Comparison of ENCODE assay signal across 8 cellular contexts in genomic region chr7:66996444-66997191, GRCh38. TPM values are rescaled to one million over a fixed set of nuclear protein-coding genes. Genes with fewer than 3 reads are reported as not detected.
A peak's percentile ranks its signal among the peaks of the same experiment; 100 is the strongest.
DNase-seq lines count a peak whose midpoint lies in the region; ATAC-seq and TF ChIP-seq lines count a peak whose summit lies in the region.
"Not testable (repeated sequence)": the region's sequence is repeated elsewhere in the genome, so short reads cannot be mapped to it uniquely, and the experiment has no call there.

Gene TYW1 (plus strand): TSS chr7:66996833. CDS start chr7:66996979, 146 bp downstream.

- peaks cover 25% of the 10 kb centered on the region for H3K36me3 ChIP-seq in DOHH2 (ENCODE audit: control insufficient read depth, low read length)
- H3K36me3 ChIP-seq in fibroblast of lung (ENCODE audit: control insufficient read depth, insufficient read depth, low read length), result not testable (repeated sequence)
- peaks cover 0 to 39% (median 3%) of the 10 kb centered on the region in 3 experiments for H3K36me3 ChIP-seq in naive thymus-derived CD4-positive, alpha-beta T cell (ENCODE audit: control insufficient read depth in 2 of 3, insufficient read depth in 3 of 3, low read length in 3 of 3)

- peaks cover 77% of the 10 kb centered on the region for H3K36me3 Mint-ChIP-seq in activated T-helper 17 cell treated with anti-CD3 and anti-CD28 coated beads, Interleukin-2, amount 50 U/mL, for 72 hours (ENCODE audit: low read depth)
- peaks cover 4 to 17% (median 16%) of the 10 kb centered on the region in 5 donors for H3K36me3 Mint-ChIP-seq in naive thymus-derived CD4-positive, alpha-beta T cell
- H3K36me3 Mint-ChIP-seq in stimulated activated naive B cell treated with anti-CD40 and anti-IgM and Interleukin-4, amounts not matched to agents 10 μg/mL and 1 μg/mL and 100 μg/mL, for 72 hours, result peaks cover 12 to 19% of the 10 kb centered on the region in 2 donors

- peak within 1 kb of the TSS; percentile 53 for H3K27ac ChIP-seq in DOHH2 (ENCODE audit: low read depth, low read length)
- H3K27ac ChIP-seq in RWPE1, result peak within 1 kb of the TSS; percentile 95
- H3K27ac ChIP-seq in fibroblast of lung (ENCODE audit: insufficient read depth, low read length), result peak within 1 kb of the TSS; percentile 65
- H3K27ac ChIP-seq in naive thymus-derived CD4-positive, alpha-beta T cell (ENCODE audit: low read depth, low read length), result peak within 1 kb of the TSS; percentile 82

- POLR2A ChIA-PET in RWPE1 (lab: Yijun Ruan, JAX; ENCODE audit: low non-redundant PET), result interaction anchor here (0.6 kb wide), 1 partner anchor 1088 kb away, joined by 7 read pairs; no protein-coding TSS in a partner anchor
- POLR2A ChIA-PET in naive thymus-derived CD4-positive, alpha-beta T cell (lab: Charles Lee), result interaction anchor here (0.7 to 3.6 kb wide), 9 partner anchors 10 to 1247 kb away, joined by 3 to 34 read pairs (median 3); partner anchors contain the start of genes RABGEF1 and TMEM248

- peak within 1 kb of the TSS; percentile 90 for H3K27ac Mint-ChIP-seq in activated T-helper 17 cell treated with anti-CD3 and anti-CD28 coated beads, Interleukin-2, amount 50 U/mL, for 72 hours
- peak within 1 kb of the TSS; percentile 96 to 100 (median 99) for H3K27ac Mint-ChIP-seq in naive thymus-derived CD4-positive, alpha-beta T cell
- H3K27ac Mint-ChIP-seq in stimulated activated naive B cell treated with anti-CD40 and anti-IgM and Interleukin-4, amounts not matched to agents 10 μg/mL and 1 μg/mL and 100 μg/mL, for 72 hours, result peak within 1 kb of the TSS; percentile 99

- H3K4me3 Mint-ChIP-seq in activated T-helper 17 cell treated with anti-CD3 and anti-CD28 coated beads, Interleukin-2, amount 50 U/mL, for 72 hours, result peak within 1 kb of the TSS; percentile 84
- peak within 1 kb of the TSS; percentile 90 to 100 (median 99) for H3K4me3 Mint-ChIP-seq in naive thymus-derived CD4-positive, alpha-beta T cell
- peak within 1 kb of the TSS; percentile 98 to 100 for H3K4me3 Mint-ChIP-seq in stimulated activated naive B cell treated with anti-CD40 and anti-IgM and Interleukin-4, amounts not matched to agents 10 μg/mL and 1 μg/mL and 100 μg/mL, for 72 hours

- H3K4me3 ChIP-seq in DOHH2 (ENCODE audit: low read length), result peak within 1 kb of the TSS; percentile 74
- peak within 1 kb of the TSS; percentile 84 for H3K4me3 ChIP-seq in LNCaP clone FGC (ENCODE audit: low read depth, low read length)
- peak within 1 kb of the TSS; percentile 72 to 86 (median 78) for H3K4me3 ChIP-seq in fibroblast of lung (replicated peaks in 1 of 4; ENCODE audit: control extremely low read depth in 1 of 4, insufficient read depth in 1 of 4, low read depth in 3 of 4, low read length in 4 of 4)
- H3K4me3 ChIP-seq in naive thymus-derived CD4-positive, alpha-beta T cell (ENCODE audit: low read length), result peak within 1 kb of the TSS; percentile 89

- H3K9me3 ChIP-seq in DOHH2 (ENCODE audit: control insufficient read depth, insufficient read depth, low read length); fibroblast of lung (ENCODE audit: control insufficient read depth, insufficient read depth, low read depth, low read length); naive thymus-derived CD4-positive, alpha-beta T cell (ENCODE audit: control insufficient read depth in 2 of 3, low read length in 3 of 3): not testable (repeated sequence)

- not testable (repeated sequence) for H3K9me2 ChIP-seq in DOHH2 (replicated peaks; ENCODE audit: control insufficient read depth, low read length)

- ATAC-seq in activated T-helper 17 cell treated with anti-CD3 and anti-CD28 coated beads, Interleukin-2, amount 50 U/mL, for 72 hours (replicated peaks), result peak; percentile 92
- peak; percentile 89 for ATAC-seq in naive thymus-derived CD4-positive, alpha-beta T cell
- ATAC-seq in stimulated activated naive B cell treated with anti-CD40 and anti-IgM and Interleukin-4, amounts not matched to agents 10 μg/mL and 1 μg/mL and 100 μg/mL, for 72 hours (replicated peaks), result peak; percentile 89

- peak within 1 kb of the TSS; percentile 69 for H3K9ac ChIP-seq in fibroblast of lung (ENCODE audit: insufficient read depth, low read length)

- H3F3A ChIP-seq in DOHH2 (ENCODE audit: control insufficient read depth, insufficient read depth), result not testable (repeated sequence)

- H3K9me3 Mint-ChIP-seq in activated T-helper 17 cell treated with anti-CD3 and anti-CD28 coated beads, Interleukin-2, amount 50 U/mL, for 72 hours; naive thymus-derived CD4-positive, alpha-beta T cell; stimulated activated naive B cell treated with anti-CD40 and anti-IgM and Interleukin-4, amounts not matched to agents 10 μg/mL and 1 μg/mL and 100 μg/mL, for 72 hours: not testable (repeated sequence)

- not testable (repeated sequence) for TF ChIP-seq CTCF in DOHH2 (IDR thresholded peaks at IDR 0.05; ENCODE audit: low read depth, low read length, poor library complexity, severe bottlenecking); LNCaP clone FGC (IDR thresholded peaks at IDR 0.05; ENCODE audit: control insufficient read depth, extremely low read depth, insufficient read depth); RWPE1 (conservative IDR thresholded peaks at IDR 0.05; ENCODE audit: low read depth); fibroblast of lung (conservative IDR thresholded peaks at IDR 0.05 in 1 of 2, IDR thresholded peaks at IDR 0.05 in 1 of 2; ENCODE audit: low read depth in 1 of 2, low read length in 2 of 2)

- H2AFZ ChIP-seq in fibroblast of lung (ENCODE audit: low read length), result peak within 1 kb of the TSS; percentile 85

- H3K27me3 Mint-ChIP-seq in activated T-helper 17 cell treated with anti-CD3 and anti-CD28 coated beads, Interleukin-2, amount 50 U/mL, for 72 hours; naive thymus-derived CD4-positive, alpha-beta T cell; stimulated activated naive B cell treated with anti-CD40 and anti-IgM and Interleukin-4, amounts not matched to agents 10 μg/mL and 1 μg/mL and 100 μg/mL, for 72 hours: not testable (repeated sequence)

- not testable (repeated sequence) for H3K4me1 Mint-ChIP-seq in activated T-helper 17 cell treated with anti-CD3 and anti-CD28 coated beads, Interleukin-2, amount 50 U/mL, for 72 hours
- peaks cover 12 to 50% (median 37%) of the 10 kb centered on the region in 7 donors for H3K4me1 Mint-ChIP-seq in naive thymus-derived CD4-positive, alpha-beta T cell
- peaks cover 9 to 23% of the 10 kb centered on the region in 2 donors for H3K4me1 Mint-ChIP-seq in stimulated activated naive B cell treated with anti-CD40 and anti-IgM and Interleukin-4, amounts not matched to agents 10 μg/mL and 1 μg/mL and 100 μg/mL, for 72 hours

- intact Hi-C loops in naive thymus-derived CD4-positive, alpha-beta T cell (cut with micrococcal nuclease), result loop anchor here (1.0 to 10.0 kb wide), 21 partner anchors 75 to 1959 kb away; partner anchors contain the start of genes RABGEF1 (in 2 of the 2), VKORC1L1 (in 2 of the 2), KCTD7 (in 1 of the 2) and TMEM248 (in 1 of the 2)

- not testable (repeated sequence) for H3K27me3 ChIP-seq in DOHH2 (ENCODE audit: control insufficient read depth, low read length); fibroblast of lung (ENCODE audit: control insufficient read depth, insufficient read depth, low read length); naive thymus-derived CD4-positive, alpha-beta T cell (ENCODE audit: control insufficient read depth in 2 of 2, insufficient read depth in 2 of 2, low read length in 2 of 2)

- not testable (repeated sequence) for H4K20me1 ChIP-seq in DOHH2 (ENCODE audit: control insufficient read depth, insufficient read depth, low read depth, low read length); fibroblast of lung (ENCODE audit: control insufficient read depth, extremely low read depth, insufficient read depth, low read length)

- H3K79me2 ChIP-seq in DOHH2 (ENCODE audit: control insufficient read depth, low read length) (peaks cover 57% of the 10 kb centered on the region), fibroblast of lung (ENCODE audit: control insufficient read depth, insufficient read depth, low read length) (peaks cover 15% of the 10 kb centered on the region)

- DNase-seq in GOT3 (lab: John Stamatoyannopoulos, UW), result peak; percentile 97
- DNase-seq in LNCaP clone FGC (ENCODE audit: low read depth), result peak; percentile 93
- peak; percentile 78 for DNase-seq in RWPE1 (ENCODE audit: low spot score)
- DNase-seq in fibroblast of lung (ENCODE audit: low read depth in 2 of 2), result peak; percentile 94 to 98
- peak; percentile 90 to 99 (median 98) for DNase-seq in naive thymus-derived CD4-positive, alpha-beta T cell
- peak; percentile 98 for DNase-seq in stimulated activated naive B cell treated with anti-CD40 and anti-IgM and Interleukin-4, amounts not matched to agents 10 μg/mL and 1 μg/mL and 100 μg/mL, for 72 hours

- H3K4me1 ChIP-seq in DOHH2 (ENCODE audit: control insufficient read depth, low read length), result peaks cover 22% of the 10 kb centered on the region
- not testable (repeated sequence) for H3K4me1 ChIP-seq in fibroblast of lung (ENCODE audit: control insufficient read depth, extremely low read depth, insufficient read depth, low read length)
- H3K4me1 ChIP-seq in naive thymus-derived CD4-positive, alpha-beta T cell (ENCODE audit: control insufficient read depth in 2 of 2, insufficient read depth in 2 of 2, low read length in 2 of 2), result peaks cover 15 to 16% of the 10 kb centered on the region in 2 donors

- CTCF ChIA-PET in RWPE1 (lab: Yijun Ruan, JAX), result not testable (repeated sequence)
- CTCF ChIA-PET in naive thymus-derived CD4-positive, alpha-beta T cell (lab: Charles Lee), result interaction anchor here (0.8 kb wide), 1 partner anchor 132 kb away, joined by 3 read pairs; no protein-coding TSS in a partner anchor

- H3K4me2 ChIP-seq in DOHH2 (ENCODE audit: low read length) (peak within 1 kb of the TSS; percentile 80), fibroblast of lung (ENCODE audit: extremely low read depth, insufficient read depth, low read length) (peak within 1 kb of the TSS; percentile 81)

RNA-seq across cellular contexts. Expression of gene TYW1, which starts in this region (rescaled TPM):
- total RNA-seq in activated T-helper 17 cell treated with anti-CD3 and anti-CD28 coated beads, Interleukin-2, amount 50 U/mL, for 72 hours, result 10 to 100 TPM; 11.1 to 16.2 TPM
- 22.6 and 25.1 TPM in 2 replicates for total RNA-seq in fibroblast of lung
- 16.7 and 17.6 TPM in 2 replicates for polyA plus RNA-seq in fibroblast of lung
- polyA plus RNA-seq in fibroblast of lung (2012), result 11.1 and 12.3 TPM in 2 replicates
- polyA minus RNA-seq in fibroblast of lung (ENCODE audit: low replicate concordance), result 12.7 and 17.8 TPM in 2 replicates
- total RNA-seq in naive thymus-derived CD4-positive, alpha-beta T cell, result 10 to 100 TPM; 20.2 to 29.4 (median 25.3) TPM
- polyA plus RNA-seq in naive thymus-derived CD4-positive, alpha-beta T cell, result 10 to 100 TPM; 20.7 to 25.0 TPM

Comparison
In these comparisons a context has a peak if more than half of its experiments do, and no peak if none do; other contexts are left out.
1. Peak in every context shown above with its lines: DNase-seq, ATAC-seq, H3K4me3 ChIP-seq and H3K27ac ChIP-seq.